In the genomic region with DNA sequence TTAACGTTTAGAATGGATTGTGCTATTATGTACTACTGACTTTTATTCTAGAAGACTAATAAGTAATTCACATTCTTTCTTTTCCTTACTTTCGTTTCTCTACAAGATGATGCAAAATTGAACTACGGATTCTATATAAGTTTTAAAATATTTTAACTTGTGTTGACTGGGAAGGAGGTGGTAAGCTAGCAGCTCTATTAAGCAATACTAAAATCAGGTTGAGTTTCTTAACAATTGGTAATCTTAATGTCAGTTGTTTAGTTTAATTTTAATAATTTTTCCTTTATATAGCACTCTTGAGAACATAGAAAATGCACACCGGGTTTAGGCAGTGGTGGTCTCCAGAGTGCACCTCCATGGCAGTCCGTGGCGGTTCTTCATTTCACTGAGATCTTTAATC, we compare ENCODE assay signal across 8 cellular contexts. TPM values are rescaled to one million over a fixed set of nuclear protein-coding genes. Genes with fewer than 3 reads are reported as not detected.
DNase-seq lines count a peak whose midpoint lies in the region; ATAC-seq and TF ChIP-seq lines count a peak whose summit lies in the region.

No MANE protein-coding gene starts in this region.

- H3K9me3 ChIP-seq in SJSA1 (replicated peaks) (no peaks in the 10 kb centered on the region), esophagus squamous epithelium (no peaks in the 10 kb centered on the region)

- no peak for TF ChIP-seq CTCF in GM12865 (IDR thresholded peaks at IDR 0.05; ENCODE audit: insufficient read depth, low read depth, low read length, missing control alignments)
- TF ChIP-seq CTCF in esophagus squamous epithelium (IDR thresholded peaks at IDR 0.05) = no peak
- no peak for TF ChIP-seq CTCF in retinal pigment epithelial cell (conservative IDR thresholded peaks at IDR 0.05; ENCODE audit: low read depth, low read length)

- no peaks in the 10 kb centered on the region for H3K27me3 ChIP-seq in SJSA1 (replicated peaks)
- no peaks in the 10 kb centered on the region for H3K27me3 ChIP-seq in esophagus squamous epithelium

- WGBS in esophagus squamous epithelium, 2 donors = 45 to 51% methylated on average over 6 of the region's 6 CpGs

- intact Hi-C loops in esophagus squamous epithelium (cut with DNase I) = no loop called here

- peaks cover 38% of the 10 kb centered on the region for H3K4me1 ChIP-seq in SJSA1 (replicated peaks)
- H3K4me1 ChIP-seq in esophagus squamous epithelium = peaks cover 8 to 58% (median 11%) of the 10 kb centered on the region in 3 donors

- no peak for DNase-seq in GM12865 (ENCODE audit: low read depth)
- no peak for DNase-seq in SJSA1 (ENCODE audit: low read depth in 1 of 2, low spot score in 2 of 2)
- DNase-seq in esophagus squamous epithelium (lab: John Stamatoyannopoulos, UW) = no peak
- DNase-seq in retinal pigment epithelial cell (ENCODE audit: low read depth) = no peak
- DNase-seq in NCI-H1092 treated with DMSO at 0.1 percent for 48 hours (lab: John Stamatoyannopoulos, UW) = no peak
- no peak for DNase-seq in stimulated activated CD8-positive, alpha-beta memory T cell treated with anti-CD3 and anti-CD28 coated beads, Interleukin-4, amount 100 ng/mL, for 48 hours
- no peak for DNase-seq in HUDEP-2 (lab: John Stamatoyannopoulos, UW; ENCODE audit: unreplicated experiment in 76 of 76)

- no peak for TF ChIP-seq POLR2A in esophagus squamous epithelium (IDR thresholded peaks at IDR 0.05)

- H3K36me3 ChIP-seq in SJSA1 (peaks cover 6% of the 10 kb centered on the region; the same call in 1 of the 2 replicates), esophagus squamous epithelium (no peaks in the 10 kb centered on the region)

- H3K4me3 ChIP-seq in GM12865 (ENCODE audit: low read depth, low read length) = peak overlapping the region; percentile 72
- peak overlapping the region; percentile 97 for H3K4me3 ChIP-seq in SJSA1
- peak overlapping the region; percentile 87 to 98 (median 91) for H3K4me3 ChIP-seq in esophagus squamous epithelium
- H3K4me3 ChIP-seq in retinal pigment epithelial cell (ENCODE audit: low read length) = peak overlapping the region; percentile 90

- ATAC-seq in HG02763 (IDR thresholded peaks at IDR 0.05; ENCODE audit: unreplicated experiment) = no peak

- no peak overlapping the region for H3K27ac ChIP-seq in SJSA1
- H3K27ac ChIP-seq in esophagus squamous epithelium = peak overlapping the region in 2 of 4 donors; percentile 94 to 97

RNA-seq across cellular contexts. Expression of gene SOCS5, which starts 1.3 kb away (rescaled TPM):
- total RNA-seq in SJSA1 (2014; rRNA removed; shearing (Covaris generic)) = 31.6 and 33.6 TPM in 2 replicates
- total RNA-seq in esophagus squamous epithelium = 10 to 100 TPM in 3 of 4 donors, 1 to 10 TPM in 1; 8.9 to 23.3 (median 11.1) TPM
